In genomic region chr6:31588871-31589650, GRCh38 we compare ENCODE assay signal across 15 cellular contexts. TPM values are rescaled to one million over a fixed set of nuclear protein-coding genes. Genes with fewer than 3 reads are reported as not detected.
DNase-seq lines count a peak whose midpoint lies in the region; ATAC-seq and TF ChIP-seq lines count a peak whose summit lies in the region.
"Had no signal": no experiment of that assay in that cellular context is flagged by ENCODE, and none has a peak within 500 bp of the region (broad histone marks: within the 10 kb centered on the region; RNA-seq: fewer than 3 reads in every experiment).

No MANE protein-coding gene starts in this region.

- intact Hi-C loops in gastrocnemius medialis (cut with DNase I; ENCODE audit: low total_unique reads), result no loop called here

- H3K27ac Mint-ChIP-seq in activated naive CD4-positive, alpha-beta T cell treated with anti-CD3 and anti-CD28 coated beads, Interleukin-2, amount 10 ng/mL, durations not matched to agents 7 days and 5 days, result no peak overlapping the region
- peak overlapping the region in 1 of 2 donors; percentile 34 for H3K27ac Mint-ChIP-seq in activated naive CD4-positive, alpha-beta T cell treated with anti-CD3 and anti-CD28 coated beads, Interleukin-2, amount 50 U/mL, for 72 hours
- peak overlapping the region; percentile 88 for H3K27ac Mint-ChIP-seq in stimulated activated naive B cell treated with anti-CD40 and anti-IgM and Interleukin-4, amounts not matched to agents 10 μg/mL and 1 μg/mL and 100 μg/mL, for 72 hours

- TF ChIP-seq CTCF in gastrocnemius medialis (IDR thresholded peaks at IDR 0.05 in 4 of 5, conservative IDR thresholded peaks at IDR 0.05 in 1 of 5), result no peak

- H3K27me3 Mint-ChIP-seq in activated naive CD4-positive, alpha-beta T cell treated with anti-CD3 and anti-CD28 coated beads, Interleukin-2, amount 10 ng/mL, durations not matched to agents 7 days and 5 days, result no peaks in the 10 kb centered on the region
- no peaks in the 10 kb centered on the region for H3K27me3 Mint-ChIP-seq in stimulated activated naive B cell treated with anti-CD40 and anti-IgM and Interleukin-4, amounts not matched to agents 10 μg/mL and 1 μg/mL and 100 μg/mL, for 72 hours

- H4K20me1 ChIP-seq in Karpas-422 (ENCODE audit: insufficient read depth, low read depth, low read length), result no peaks in the 10 kb centered on the region

- H3K4me3 Mint-ChIP-seq in activated naive CD4-positive, alpha-beta T cell treated with anti-CD3 and anti-CD28 coated beads, Interleukin-2, amount 10 ng/mL, durations not matched to agents 7 days and 5 days, result peak overlapping the region; percentile 10
- H3K4me3 Mint-ChIP-seq in stimulated activated naive B cell treated with anti-CD40 and anti-IgM and Interleukin-4, amounts not matched to agents 10 μg/mL and 1 μg/mL and 100 μg/mL, for 72 hours, result peak overlapping the region; percentile 19 to 43

- H3K9me2 ChIP-seq in Karpas-422 (replicated peaks; ENCODE audit: insufficient read depth, low read length), result no peaks in the 10 kb centered on the region

- CTCF ChIA-PET in activated naive CD4-positive, alpha-beta T cell treated with anti-CD3 and anti-CD28 coated beads, Interleukin-2, amount 10 ng/mL, durations not matched to agents 7 days and 5 days (lab: Charles Lee), result interaction anchor here (22.2 to 33.1 kb wide), 3 partner anchors 5 to 36 kb away, joined by 780 to 1087 read pairs (median 780); partner anchors contain the start of genes ATP6V1G2, LST1, LTA and LTB

- H3K27ac ChIP-seq in gastrocnemius medialis (no peak overlapping the region), Karpas-422 (ENCODE audit: low read length) (no peak overlapping the region)
- H3K27ac ChIP-seq: C4-2B, left ventricle myocardium inferior, pancreas had no signal

- no peaks in the 10 kb centered on the region for H3K4me1 ChIP-seq in gastrocnemius medialis
- peaks cover 31% of the 10 kb centered on the region for H3K4me1 ChIP-seq in Karpas-422 (ENCODE audit: low read length)
- H3K4me1 ChIP-seq: pancreas had no signal

- H3K9me3 ChIP-seq in gastrocnemius medialis (no peaks in the 10 kb centered on the region), Karpas-422 (ENCODE audit: low read length) (no peaks in the 10 kb centered on the region)
- H3K9me3 ChIP-seq: left ventricle myocardium inferior, pancreas had no signal

- H3K9me3 Mint-ChIP-seq in activated naive CD4-positive, alpha-beta T cell treated with anti-CD3 and anti-CD28 coated beads, Interleukin-2, amount 10 ng/mL, durations not matched to agents 7 days and 5 days, result no peaks in the 10 kb centered on the region
- H3K9me3 Mint-ChIP-seq in activated naive CD4-positive, alpha-beta T cell treated with anti-CD3 and anti-CD28 coated beads, Interleukin-2, amount 50 U/mL, for 72 hours, result no peaks in the 10 kb centered on the region
- H3K9me3 Mint-ChIP-seq in stimulated activated naive B cell treated with anti-CD40 and anti-IgM and Interleukin-4, amounts not matched to agents 10 μg/mL and 1 μg/mL and 100 μg/mL, for 72 hours, result no peaks in the 10 kb centered on the region

- in situ Hi-C loops in gastrocnemius medialis (cut with MboI; ENCODE audit: low sequenced_read_pairs in 4 of 4), result no loop called here

- H3K36me3 ChIP-seq in gastrocnemius medialis, result no peaks in the 10 kb centered on the region
- H3K36me3 ChIP-seq in Karpas-422 (ENCODE audit: insufficient read depth, low read length), result no peaks in the 10 kb centered on the region
- H3K36me3 ChIP-seq: left ventricle myocardium inferior, pancreas had no signal

- H3K4me2 ChIP-seq in Karpas-422 (ENCODE audit: low read depth, low read length, poor library complexity, severe bottlenecking), result no peak overlapping the region

- no peak overlapping the region for H3K9ac ChIP-seq in Karpas-422 (ENCODE audit: low read length)

- ATAC-seq in activated naive CD4-positive, alpha-beta T cell treated with anti-CD3 and anti-CD28 coated beads, Interleukin-2, amount 50 U/mL, for 72 hours, result no peak
- ATAC-seq in stimulated activated naive B cell treated with anti-CD40 and anti-IgM and Interleukin-4, amounts not matched to agents 10 μg/mL and 1 μg/mL and 100 μg/mL, for 72 hours (replicated peaks), result peak in 1 of 2 donors; percentile 15
- ATAC-seq in gastrocnemius medialis (no peak), HG02938 (IDR thresholded peaks at IDR 0.05; ENCODE audit: unreplicated experiment) (no peak)
- ATAC-seq: pancreas had no signal

- H3K27me3 ChIP-seq in gastrocnemius medialis (peaks cover 0 to 5% (median 0%) of the 10 kb centered on the region in 3 donors), Karpas-422 (ENCODE audit: low read length) (no peaks in the 10 kb centered on the region)
- H3K27me3 ChIP-seq: pancreas had no signal

- no peaks in the 10 kb centered on the region for H3K79me2 ChIP-seq in Karpas-422 (ENCODE audit: low read length)

- DNase-seq in activated naive CD4-positive, alpha-beta T cell treated with anti-CD3 and anti-CD28 coated beads, Interleukin-2, amount 10 ng/mL, durations not matched to agents 7 days and 5 days, result no peak
- no peak for DNase-seq in activated naive CD4-positive, alpha-beta T cell treated with anti-CD3 and anti-CD28 coated beads, Interleukin-2, amount 50 U/mL, for 72 hours (ENCODE audit: low spot score in 2 of 2)
- peak; percentile 30 for DNase-seq in RPMI7951 (ENCODE audit: low read depth)
- DNase-seq in dermis blood vessel endothelial cell, result peak; percentile 42
- DNase-seq in stimulated activated naive B cell treated with anti-CD40 and anti-IgM and Interleukin-4, amounts not matched to agents 10 μg/mL and 1 μg/mL and 100 μg/mL, for 72 hours, result no peak
- no peak for DNase-seq in gastrocnemius medialis
- DNase-seq in Karpas-422, result no peak
- DNase-seq: left ventricle myocardium inferior; NCI-H1436 treated with DMSO at 0.1 percent for 48 hours; NCI-H526; pancreas; SHP77; stimulated activated CD4-positive, alpha-beta T cell treated with anti-CD3 and anti-CD28 coated beads, Interleukin-15, amount 100 ng/mL, for 24 hours had no signal

- peaks cover 89% of the 10 kb centered on the region for H3K4me1 Mint-ChIP-seq in activated naive CD4-positive, alpha-beta T cell treated with anti-CD3 and anti-CD28 coated beads, Interleukin-2, amount 10 ng/mL, durations not matched to agents 7 days and 5 days
- peaks cover 46 to 68% of the 10 kb centered on the region in 2 donors for H3K4me1 Mint-ChIP-seq in stimulated activated naive B cell treated with anti-CD40 and anti-IgM and Interleukin-4, amounts not matched to agents 10 μg/mL and 1 μg/mL and 100 μg/mL, for 72 hours

- TF ChIP-seq POLR2A in gastrocnemius medialis (IDR thresholded peaks at IDR 0.05), result no peak

- H3K36me3 Mint-ChIP-seq in activated naive CD4-positive, alpha-beta T cell treated with anti-CD3 and anti-CD28 coated beads, Interleukin-2, amount 10 ng/mL, durations not matched to agents 7 days and 5 days, result peaks cover 10% of the 10 kb centered on the region
- peaks cover 0 to 5% of the 10 kb centered on the region in 2 donors for H3K36me3 Mint-ChIP-seq in activated naive CD4-positive, alpha-beta T cell treated with anti-CD3 and anti-CD28 coated beads, Interleukin-2, amount 50 U/mL, for 72 hours
- H3K36me3 Mint-ChIP-seq in stimulated activated naive B cell treated with anti-CD40 and anti-IgM and Interleukin-4, amounts not matched to agents 10 μg/mL and 1 μg/mL and 100 μg/mL, for 72 hours, result peaks cover 0 to 2% of the 10 kb centered on the region in 2 donors

- H3K4me3 ChIP-seq in gastrocnemius medialis, result no peak overlapping the region
- no peak overlapping the region for H3K4me3 ChIP-seq in Karpas-422 (ENCODE audit: low read length)
- H3K4me3 ChIP-seq: left ventricle myocardium inferior, pancreas had no signal

- H2AFZ ChIP-seq in Karpas-422 (ENCODE audit: low read length), result no peak overlapping the region

RNA-seq across cellular contexts. Expression of gene LST1, which starts 3.0 kb away (rescaled TPM):
- total RNA-seq in activated naive CD4-positive, alpha-beta T cell treated with anti-CD3 and anti-CD28 coated beads, Interleukin-2, amount 50 U/mL, for 72 hours, result 10 to 100 TPM; 18.2 to 21.6 TPM
- not detected in 2 replicates for total RNA-seq in RPMI7951 (2014; rRNA removed; shearing (Covaris generic))
- total RNA-seq in dermis blood vessel endothelial cell (0.37 TPM in 1 of 2 replicates, not detected in the other), gastrocnemius medialis (10 to 100 TPM in 1 of 4 donors, 1 to 10 TPM in 2, not detected in 1; 1.6 to 22.3 (median 4.1) TPM)
- 5.1 and 6.6 TPM in 2 replicates for total RNA-seq in Karpas-422 (2014; rRNA removed; shearing (Covaris generic); ENCODE audit: low replicate concordance)

RNA-seq across cellular contexts. Expression of gene NCR3, which starts 3.7 kb away (rescaled TPM):
- total RNA-seq in activated naive CD4-positive, alpha-beta T cell treated with anti-CD3 and anti-CD28 coated beads, Interleukin-2, amount 50 U/mL, for 72 hours, result 10 to 100 TPM; 12.7 to 17.2 TPM
- 0.36 TPM in 1 of 2 replicates, not detected in the other for total RNA-seq in RPMI7951 (2014; rRNA removed; shearing (Covaris generic))
- total RNA-seq in dermis blood vessel endothelial cell, result not detected in 2 replicates
- not detected for total RNA-seq in gastrocnemius medialis
- total RNA-seq in Karpas-422 (2014; rRNA removed; shearing (Covaris generic); ENCODE audit: low replicate concordance), result not detected in 2 replicates
- total RNA-seq: left ventricle myocardium inferior had no signal

RNA-seq across cellular contexts. Expression of gene LTB, which starts 6.8 kb away (rescaled TPM):
- 100 to 1,000 TPM in 1 of 2 donors, 10 to 100 TPM in 1; 89.3 to 294 TPM for total RNA-seq in activated naive CD4-positive, alpha-beta T cell treated with anti-CD3 and anti-CD28 coated beads, Interleukin-2, amount 50 U/mL, for 72 hours
- not detected in 2 replicates for total RNA-seq in RPMI7951 (2014; rRNA removed; shearing (Covaris generic))
- total RNA-seq in dermis blood vessel endothelial cell, result 3.4 and 30.5 TPM in 2 replicates
- total RNA-seq in gastrocnemius medialis, result not detected
- total RNA-seq in Karpas-422 (2014; rRNA removed; shearing (Covaris generic); ENCODE audit: low replicate concordance), result 74.1 and 241 TPM in 2 replicates

RNA-seq across cellular contexts. Expression of gene TNF, which starts 13.7 kb away (rescaled TPM):
- total RNA-seq in activated naive CD4-positive, alpha-beta T cell treated with anti-CD3 and anti-CD28 coated beads, Interleukin-2, amount 50 U/mL, for 72 hours, result 100 to 1,000 TPM in 1 of 2 donors, 10 to 100 TPM in 1; 52.0 to 250 TPM
- 1.7 TPM in 2 replicates for total RNA-seq in RPMI7951 (2014; rRNA removed; shearing (Covaris generic))
- total RNA-seq in dermis blood vessel endothelial cell, result 0.17 TPM in 1 of 2 replicates, not detected in the other
- under 1 TPM in 2 of 4 donors, not detected in 2; 0.23 to 0.87 TPM for total RNA-seq in gastrocnemius medialis
- 223 and 233 TPM in 2 replicates for total RNA-seq in Karpas-422 (2014; rRNA removed; shearing (Covaris generic); ENCODE audit: low replicate concordance)

RNA-seq across cellular contexts. Expression of gene LTA, which starts 17.0 kb away (rescaled TPM):
- total RNA-seq in activated naive CD4-positive, alpha-beta T cell treated with anti-CD3 and anti-CD28 coated beads, Interleukin-2, amount 50 U/mL, for 72 hours, result 1,000 to 10,000 TPM in 1 of 2 donors, 100 to 1,000 TPM in 1; 266 to 1,366 TPM
- total RNA-seq in RPMI7951 (2014; rRNA removed; shearing (Covaris generic)), result not detected in 2 replicates
- not detected in 2 replicates for total RNA-seq in dermis blood vessel endothelial cell
- not detected for total RNA-seq in gastrocnemius medialis
- total RNA-seq in Karpas-422 (2014; rRNA removed; shearing (Covaris generic); ENCODE audit: low replicate concordance), result 71.1 and 128 TPM in 2 replicates
- total RNA-seq: left ventricle myocardium inferior had no signal

Comparison
In these comparisons a context has a peak if more than half of its experiments do, and no peak if none do; other contexts are left out.
1. DNase-seq: peak in RPMI7951 (single experiment) and dermis blood vessel endothelial cell (single experiment); none in activated naive CD4-positive, alpha-beta T cell treated with anti-CD3 and anti-CD28 coated beads, Interleukin-2, amount 10 ng/mL, durations not matched to agents 7 days and 5 days (single experiment), activated naive CD4-positive, alpha-beta T cell treated with anti-CD3 and anti-CD28 coated beads, Interleukin-2, amount 50 U/mL, for 72 hours (0 of 2), stimulated activated naive B cell treated with anti-CD40 and anti-IgM and Interleukin-4, amounts not matched to agents 10 μg/mL and 1 μg/mL and 100 μg/mL, for 72 hours (single experiment), gastrocnemius medialis (0 of 2) and Karpas-422 (single experiment).
2. RNA of gene NCR3, which starts 3.7 kb away (total RNA-seq): 12.7 to 17.2 TPM in activated naive CD4-positive, alpha-beta T cell treated with anti-CD3 and anti-CD28 coated beads, Interleukin-2, amount 50 U/mL, for 72 hours; 0.36 TPM in RPMI7951, not detected in dermis blood vessel endothelial cell, not detected in gastrocnemius medialis and not detected in Karpas-422; every median in the first group is over 10 times any median in the second.